8 cellular contexts compared by ENCODE assay signal in genomic region chr3:20080956-20081554, GRCh38. TPM values are rescaled to one million over a fixed set of nuclear protein-coding genes. Genes with fewer than 3 reads are reported as not detected.
DNase-seq lines count a peak whose midpoint lies in the region; ATAC-seq and FAIRE-seq lines count a peak whose summit lies in the region.

No MANE protein-coding gene starts in this region.

- H3K27ac Mint-ChIP-seq in activated naive CD8-positive, alpha-beta T cell treated with anti-CD3 and anti-CD28 coated beads for 36 hours: no peak overlapping the region
- H3K27ac Mint-ChIP-seq in stimulated activated naive CD8-positive, alpha-beta T cell treated with anti-CD3 and anti-CD28 coated beads, Interleukin-15, amount 100 ng/mL, for 72 hours: no peak overlapping the region
- H3K27ac Mint-ChIP-seq in T-helper 2 cell treated with Interferon-gamma antibody and Interleukin-4, amounts not matched to agents 5 μg/mL and 100 μg/mL, for 36 hours: no peak overlapping the region

- ATAC-seq in GM18520 (IDR thresholded peaks at IDR 0.05; ENCODE audit: unreplicated experiment) (peak; percentile 89), HG02642 (IDR thresholded peaks at IDR 0.05; ENCODE audit: poor library complexity, unreplicated experiment) (peak; percentile 77)
- ATAC-seq in stimulated activated naive CD8-positive, alpha-beta T cell treated with anti-CD3 and anti-CD28 coated beads, Interleukin-15, amount 100 ng/mL, for 72 hours: peak; percentile 82

- peak; percentile 80 for FAIRE-seq in islet of Langerhans (lab: Jason Lieb, UNC)

- peaks cover 13% of the 10 kb centered on the region for H3K36me3 Mint-ChIP-seq in activated naive CD8-positive, alpha-beta T cell treated with anti-CD3 and anti-CD28 coated beads for 36 hours
- H3K36me3 Mint-ChIP-seq in T-helper 2 cell treated with Interferon-gamma antibody and Interleukin-4, amounts not matched to agents 5 μg/mL and 100 μg/mL, for 36 hours (ENCODE audit: low read depth): peaks cover 28% of the 10 kb centered on the region

- DNase-seq in NCI-H2171 (lab: John Stamatoyannopoulos, UW): peak; percentile 12
- DNase-seq in activated naive CD8-positive, alpha-beta T cell treated with anti-CD3 and anti-CD28 coated beads for 36 hours: peak; percentile 2
- no peak for DNase-seq in stimulated activated naive CD8-positive, alpha-beta T cell treated with anti-CD3 and anti-CD28 coated beads, Interleukin-15, amount 100 ng/mL, for 72 hours
- no peak for DNase-seq in T-helper 2 cell treated with Interferon-gamma antibody and Interleukin-4, amounts not matched to agents 5 μg/mL and 100 μg/mL, for 36 hours (ENCODE audit: low spot score)
- DNase-seq in GM19238 (ENCODE audit: insufficient read length, low spot score): no peak

- no peaks in the 10 kb centered on the region for H3K9me3 Mint-ChIP-seq in activated naive CD8-positive, alpha-beta T cell treated with anti-CD3 and anti-CD28 coated beads for 36 hours
- H3K9me3 Mint-ChIP-seq in stimulated activated naive CD8-positive, alpha-beta T cell treated with anti-CD3 and anti-CD28 coated beads, Interleukin-15, amount 100 ng/mL, for 72 hours: no peaks in the 10 kb centered on the region
- H3K9me3 Mint-ChIP-seq in T-helper 2 cell treated with Interferon-gamma antibody and Interleukin-4, amounts not matched to agents 5 μg/mL and 100 μg/mL, for 36 hours: no peaks in the 10 kb centered on the region

- no peaks in the 10 kb centered on the region for H3K27me3 Mint-ChIP-seq in activated naive CD8-positive, alpha-beta T cell treated with anti-CD3 and anti-CD28 coated beads for 36 hours
- H3K27me3 Mint-ChIP-seq in stimulated activated naive CD8-positive, alpha-beta T cell treated with anti-CD3 and anti-CD28 coated beads, Interleukin-15, amount 100 ng/mL, for 72 hours: no peaks in the 10 kb centered on the region
- H3K27me3 Mint-ChIP-seq in T-helper 2 cell treated with Interferon-gamma antibody and Interleukin-4, amounts not matched to agents 5 μg/mL and 100 μg/mL, for 36 hours (ENCODE audit: low read depth): no peaks in the 10 kb centered on the region

- peaks cover 20% of the 10 kb centered on the region for H3K4me1 Mint-ChIP-seq in activated naive CD8-positive, alpha-beta T cell treated with anti-CD3 and anti-CD28 coated beads for 36 hours
- H3K4me1 Mint-ChIP-seq in stimulated activated naive CD8-positive, alpha-beta T cell treated with anti-CD3 and anti-CD28 coated beads, Interleukin-15, amount 100 ng/mL, for 72 hours: peaks cover 9% of the 10 kb centered on the region
- H3K4me1 Mint-ChIP-seq in T-helper 2 cell treated with Interferon-gamma antibody and Interleukin-4, amounts not matched to agents 5 μg/mL and 100 μg/mL, for 36 hours (ENCODE audit: low read depth): peaks cover 10% of the 10 kb centered on the region

- peak overlapping the region; percentile 19 for H3K4me3 Mint-ChIP-seq in activated naive CD8-positive, alpha-beta T cell treated with anti-CD3 and anti-CD28 coated beads for 36 hours
- peak overlapping the region; percentile 14 to 47 for H3K4me3 Mint-ChIP-seq in stimulated activated naive CD8-positive, alpha-beta T cell treated with anti-CD3 and anti-CD28 coated beads, Interleukin-15, amount 100 ng/mL, for 72 hours
- no peak overlapping the region for H3K4me3 Mint-ChIP-seq in T-helper 2 cell treated with Interferon-gamma antibody and Interleukin-4, amounts not matched to agents 5 μg/mL and 100 μg/mL, for 36 hours

RNA-seq across cellular contexts. Expression of gene KAT2B, which starts 40.8 kb away (rescaled TPM):
- total RNA-seq in activated naive CD8-positive, alpha-beta T cell treated with anti-CD3 and anti-CD28 coated beads for 36 hours: 10 to 100 TPM; 11.7 to 17.0 TPM

Comparison
In these comparisons a context has a peak if more than half of its experiments do, and no peak if none do; other contexts are left out.
1. DNase-seq: peak in NCI-H2171 (single experiment) and activated naive CD8-positive, alpha-beta T cell treated with anti-CD3 and anti-CD28 coated beads for 36 hours (single experiment); none in stimulated activated naive CD8-positive, alpha-beta T cell treated with anti-CD3 and anti-CD28 coated beads, Interleukin-15, amount 100 ng/mL, for 72 hours (0 of 2), T-helper 2 cell treated with Interferon-gamma antibody and Interleukin-4, amounts not matched to agents 5 μg/mL and 100 μg/mL, for 36 hours (single experiment) and GM19238 (single experiment).
2. Peak in every context shown above with its lines, with median percentiles within 50 percentile points of each other: ATAC-seq.